ENCODE assay signal across 16 cellular contexts in the genomic region with DNA sequence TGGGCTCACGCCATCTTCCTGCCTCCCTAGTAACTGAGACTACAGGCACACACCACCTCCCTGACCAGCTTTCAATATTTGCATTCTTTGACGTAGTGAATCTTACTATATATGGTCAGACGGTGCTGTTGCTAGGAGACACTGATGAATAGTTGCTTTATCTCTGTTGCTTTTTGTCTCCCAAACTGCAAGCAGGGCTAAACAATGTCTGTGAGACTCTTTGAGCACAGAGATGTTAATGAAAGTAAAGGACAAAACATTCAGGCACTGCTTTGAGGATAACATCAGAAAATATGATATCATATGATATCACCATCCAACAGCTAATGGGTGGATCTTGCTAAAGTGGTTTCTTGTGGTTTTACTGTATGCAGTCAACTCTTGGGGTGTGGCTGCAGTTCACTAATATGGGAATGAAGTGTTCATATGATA. TPM values are rescaled to one million over a fixed set of nuclear protein-coding genes. Genes with fewer than 3 reads are reported as not detected.
DNase-seq lines count a peak whose midpoint lies in the region; ATAC-seq lines count a peak whose summit lies in the region.
"Had no signal": no experiment of that assay in that cellular context is flagged by ENCODE, and none has a peak within 500 bp of the region (broad histone marks: within the 10 kb centered on the region; RNA-seq: fewer than 3 reads in every experiment).

No MANE protein-coding gene starts in this region.

- no peak overlapping the region for H3K4me2 ChIP-seq in mesendoderm (ENCODE audit: low read length)
- H3K4me2 ChIP-seq: A549, KMS-11 had no signal

- peak; percentile 32 to 53 for ATAC-seq in activated CD4-positive, CD25-positive, alpha-beta regulatory T cell treated with anti-CD3 and anti-CD28 coated beads, Interleukin-2, amount 50 U/mL, for 24 hours
- ATAC-seq: A549, foreskin keratinocyte had no signal

- H3K9me3 Mint-ChIP-seq in activated T-helper 2 cell treated with anti-CD3 and anti-CD28 coated beads, Interferon-gamma antibody, Interleukin-2, Interleukin-4, amounts not matched to agents 10 μg/mL and 5 μg/mL and 100 μg/mL, durations not matched to agents 14 hours and 24 hours and 36 hours, result peaks cover 26% of the 10 kb centered on the region

- H3K9ac ChIP-seq in mesendoderm (ENCODE audit: low read length), result no peak overlapping the region
- H3K9ac ChIP-seq: KMS-11 had no signal

- no peak overlapping the region for H2BK120ac ChIP-seq in mesendoderm (ENCODE audit: low read depth, low read length)

- H3K4ac ChIP-seq in mesendoderm (ENCODE audit: low read depth, low read length), result no peak overlapping the region

- H3K4me1 ChIP-seq in mesendoderm (ENCODE audit: control insufficient read depth, low read depth, low read length), result no peaks in the 10 kb centered on the region
- H3K4me1 ChIP-seq: A549, foreskin keratinocyte had no signal

- no peaks in the 10 kb centered on the region for H3K79me2 ChIP-seq in mesendoderm (ENCODE audit: control insufficient read depth, insufficient read depth, low read length)

- intact Hi-C loops in activated T-helper 2 cell treated with anti-CD3 and anti-CD28 coated beads, Interferon-gamma antibody, Interleukin-2, Interleukin-4, amounts not matched to agents 10 μg/mL and 5 μg/mL and 100 μg/mL, durations not matched to agents 14 hours and 24 hours and 36 hours (cut with micrococcal nuclease), result no loop called here

- WGBS in mesendoderm (ENCODE audit: extremely low coverage, insufficient coverage, low lambda C conversion rate), result no CpG with 5 or more reads among the region's 3 CpGs

- no peak overlapping the region for H3K23ac ChIP-seq in mesendoderm (ENCODE audit: low read length)

- H2BK5ac ChIP-seq in mesendoderm (ENCODE audit: low read length), result no peak overlapping the region

- H3K4me3 ChIP-seq in mesendoderm (ENCODE audit: low read length), result no peak overlapping the region
- H3K4me3 ChIP-seq: A549, dorsolateral prefrontal cortex had no signal

- no peak overlapping the region for H2BK15ac ChIP-seq in mesendoderm (replicated peaks; ENCODE audit: low read depth)

- peak overlapping the region; percentile 66 for H3K27ac Mint-ChIP-seq in activated T-helper 2 cell treated with anti-CD3 and anti-CD28 coated beads, Interferon-gamma antibody, Interleukin-2, Interleukin-4, amounts not matched to agents 10 μg/mL and 5 μg/mL and 100 μg/mL, durations not matched to agents 14 hours and 24 hours and 36 hours
- H3K27ac Mint-ChIP-seq: mesothelial cell of epicardium had no signal

- no peak overlapping the region for H4K5ac ChIP-seq in mesendoderm (ENCODE audit: low read length)

- H3K4me3 Mint-ChIP-seq in activated T-helper 2 cell treated with anti-CD3 and anti-CD28 coated beads, Interferon-gamma antibody, Interleukin-2, Interleukin-4, amounts not matched to agents 10 μg/mL and 5 μg/mL and 100 μg/mL, durations not matched to agents 14 hours and 24 hours and 36 hours (ENCODE audit: low read depth), result no peak overlapping the region
- H3K4me3 Mint-ChIP-seq: mesothelial cell of epicardium had no signal

- no peak overlapping the region for H2AK5ac ChIP-seq in mesendoderm (ENCODE audit: low read length)

- H3K27ac ChIP-seq in mesendoderm (ENCODE audit: low read depth, low read length), result no peak overlapping the region
- H3K27ac ChIP-seq: A549, dorsolateral prefrontal cortex, foreskin keratinocyte, KMS-11 had no signal

- H3K18ac ChIP-seq in mesendoderm (ENCODE audit: low read length), result no peak overlapping the region

- no peak for DNase-seq in activated CD4-positive, CD25-positive, alpha-beta regulatory T cell treated with anti-CD3 and anti-CD28 coated beads, Interleukin-2, amount 50 U/mL, for 72 hours
- peak; percentile 63 for DNase-seq in NCI-H69 (lab: John Stamatoyannopoulos, UW)
- peak; percentile 34 for DNase-seq in activated T-helper 2 cell treated with anti-CD3 and anti-CD28 coated beads, Interferon-gamma antibody, Interleukin-2, Interleukin-4, amounts not matched to agents 10 μg/mL and 5 μg/mL and 100 μg/mL, durations not matched to agents 14 hours and 24 hours and 36 hours (ENCODE audit: low spot score)
- DNase-seq in mesendoderm, result peak; percentile 51
- no peak for DNase-seq in retina
- DNase-seq in NCI-H1105 (lab: John Stamatoyannopoulos, UW), result no peak
- no peak for DNase-seq in NCI-H2171 treated with DMSO at 0.1 percent for 48 hours (lab: John Stamatoyannopoulos, UW)
- DNase-seq: amniotic stem cell, Calu3, dorsolateral prefrontal cortex, NCI-H1694 treated with DMSO at 0.1 percent for 48 hours had no signal

- no peak overlapping the region for H4K8ac ChIP-seq in mesendoderm (ENCODE audit: low read depth, low read length)

- no peaks in the 10 kb centered on the region for H3K79me1 ChIP-seq in mesendoderm (ENCODE audit: low read length)

- H3K36me3 Mint-ChIP-seq in activated T-helper 2 cell treated with anti-CD3 and anti-CD28 coated beads, Interferon-gamma antibody, Interleukin-2, Interleukin-4, amounts not matched to agents 10 μg/mL and 5 μg/mL and 100 μg/mL, durations not matched to agents 14 hours and 24 hours and 36 hours (ENCODE audit: low read depth), result peaks cover 82% of the 10 kb centered on the region

- no peak overlapping the region for H3K56ac ChIP-seq in mesendoderm (ENCODE audit: low read length)

- no peaks in the 10 kb centered on the region for H3K27me3 Mint-ChIP-seq in activated T-helper 2 cell treated with anti-CD3 and anti-CD28 coated beads, Interferon-gamma antibody, Interleukin-2, Interleukin-4, amounts not matched to agents 10 μg/mL and 5 μg/mL and 100 μg/mL, durations not matched to agents 14 hours and 24 hours and 36 hours (ENCODE audit: low read depth)

- no peaks in the 10 kb centered on the region for H3K36me3 ChIP-seq in mesendoderm (ENCODE audit: control insufficient read depth, insufficient read depth, low read length)

- peaks cover 47% of the 10 kb centered on the region for H3K4me1 Mint-ChIP-seq in activated T-helper 2 cell treated with anti-CD3 and anti-CD28 coated beads, Interferon-gamma antibody, Interleukin-2, Interleukin-4, amounts not matched to agents 10 μg/mL and 5 μg/mL and 100 μg/mL, durations not matched to agents 14 hours and 24 hours and 36 hours (ENCODE audit: low read depth)

- no peaks in the 10 kb centered on the region for H3K27me3 ChIP-seq in mesendoderm (ENCODE audit: insufficient read depth, low read length, poor library complexity)

RNA-seq across cellular contexts. Expression of gene EMILIN2, which starts 43.0 kb away (rescaled TPM):
- 53.4 and 53.5 TPM in 2 replicates for total RNA-seq in activated T-helper 2 cell treated with anti-CD3 and anti-CD28 coated beads, Interferon-gamma antibody, Interleukin-2, Interleukin-4, amounts not matched to agents 10 μg/mL and 5 μg/mL and 100 μg/mL, durations not matched to agents 14 hours and 24 hours and 36 hours
- 7.1 TPM for polyA plus RNA-seq in mesendoderm (2013, experiment 1 of 2)
- 6.9 TPM for polyA plus RNA-seq in mesendoderm (2013, experiment 2 of 2)

Comparison
In these comparisons a context has a peak if more than half of its experiments do, and no peak if none do; other contexts are left out.
1. DNase-seq: peak in NCI-H69 (single experiment), activated T-helper 2 cell treated with anti-CD3 and anti-CD28 coated beads, Interferon-gamma antibody, Interleukin-2, Interleukin-4, amounts not matched to agents 10 μg/mL and 5 μg/mL and 100 μg/mL, durations not matched to agents 14 hours and 24 hours and 36 hours (single experiment) and mesendoderm (single experiment); none in activated CD4-positive, CD25-positive, alpha-beta regulatory T cell treated with anti-CD3 and anti-CD28 coated beads, Interleukin-2, amount 50 U/mL, for 72 hours (single experiment), retina (single experiment), NCI-H1105 (single experiment) and NCI-H2171 treated with DMSO at 0.1 percent for 48 hours (single experiment).